18 cellular contexts compared by ENCODE assay signal in genomic region chr13:73859841-73860240, GRCh38.
"Had no signal": no experiment of that assay in that cellular context is flagged by ENCODE, and none has a peak within 500 bp of the region (broad histone marks: within the 10 kb centered on the region; RNA-seq: fewer than 3 reads in every experiment).

No MANE protein-coding gene starts in this region.

- DNase-seq: activated gamma-delta T cell; brain microvascular endothelial cell; cerebellar nuclear complex; foreskin melanocyte; immature natural killer cell; mesenchymal stem cell; nucleus accumbens; posterior cingulate gyrus; stimulated activated CD4-positive, alpha-beta T cell treated with anti-CD3 and anti-CD28 coated beads, Interleukin-15, amount 100 ng/mL, for 24 hours; stimulated activated CD4-positive, alpha-beta T cell treated with anti-CD3 and anti-CD28 coated beads, Interleukin-4, amount 100 ng/mL, for 1 hour; stimulated activated naive CD4-positive, alpha-beta T cell; substantia nigra; uterus had no signal

- H3K27me3 ChIP-seq: brain microvascular endothelial cell, tibial nerve, uterus had no signal

- H3K27ac Mint-ChIP-seq: activated naive CD4-positive, alpha-beta T cell treated with anti-CD3 and anti-CD28 coated beads, Interleukin-2, amount 50 U/mL, for 72 hours; dendritic cell treated with granulocyte-macrophage colony-stimulating factor and Interleukin-4, amounts not matched to agents 40 ng/mL and 50 ng/mL, for 4 days; natural killer cell treated with Interleukin-12 subunit alpha and Interleukin-12 subunit beta and Interleukin-15 and Interleukin-18, amount 100 ng/mL, for 72 hours had no signal

- H3K36me3 ChIP-seq: brain microvascular endothelial cell, tibial nerve, uterus had no signal

- H3K4me3 ChIP-seq: tibial nerve, uterus had no signal

- H3K9me3 ChIP-seq: tibial nerve, uterus had no signal

- H3K9me3 Mint-ChIP-seq: natural killer cell treated with Interleukin-12 subunit alpha and Interleukin-12 subunit beta and Interleukin-15 and Interleukin-18, amount 100 ng/mL, for 72 hours had no signal

- H3K27ac ChIP-seq: brain microvascular endothelial cell, epithelial cell of prostate, tibial nerve, uterus had no signal

- ATAC-seq: activated naive CD4-positive, alpha-beta T cell treated with anti-CD3 and anti-CD28 coated beads, Interleukin-2, amount 50 U/mL, for 72 hours; natural killer cell treated with Interleukin-12 subunit alpha and Interleukin-12 subunit beta and Interleukin-15 and Interleukin-18, amount 100 ng/mL, for 72 hours had no signal

- H3K4me1 ChIP-seq: tibial nerve, uterus had no signal

- H3K27me3 Mint-ChIP-seq: dendritic cell treated with granulocyte-macrophage colony-stimulating factor and Interleukin-4, amounts not matched to agents 40 ng/mL and 50 ng/mL, for 4 days; natural killer cell treated with Interleukin-12 subunit alpha and Interleukin-12 subunit beta and Interleukin-15 and Interleukin-18, amount 100 ng/mL, for 72 hours had no signal

- H3K4me3 Mint-ChIP-seq: dendritic cell treated with granulocyte-macrophage colony-stimulating factor and Interleukin-4, amounts not matched to agents 40 ng/mL and 50 ng/mL, for 4 days; natural killer cell treated with Interleukin-12 subunit alpha and Interleukin-12 subunit beta and Interleukin-15 and Interleukin-18, amount 100 ng/mL, for 72 hours had no signal
